ENCODE assay signal across 20 cellular contexts in genomic region chrX:42603016-42603415, GRCh38.
DNase-seq lines count a peak whose midpoint lies in the region; ATAC-seq, FAIRE-seq and TF ChIP-seq lines count a peak whose summit lies in the region.
"Had no signal": no experiment of that assay in that cellular context is flagged by ENCODE, and none has a peak within 500 bp of the region (broad histone marks: within the 10 kb centered on the region; RNA-seq: fewer than 3 reads in every experiment).

No MANE protein-coding gene starts in this region.

- no peaks in the 10 kb centered on the region for H3K27me3 ChIP-seq in HepG2 (ENCODE audit: control insufficient read depth in 1 of 2, insufficient read depth in 2 of 2, low read length in 2 of 2)
- no peaks in the 10 kb centered on the region for H3K27me3 ChIP-seq in smooth muscle cell (ENCODE audit: low read depth)

- H3K4me1 ChIP-seq in HepG2 (ENCODE audit: insufficient read depth, low read length) (no peaks in the 10 kb centered on the region), smooth muscle cell (ENCODE audit: low read depth) (peaks cover 18% of the 10 kb centered on the region)
- H3K4me1 ChIP-seq: BLaER1, Caco-2 had no signal

- no peaks in the 10 kb centered on the region for H3K9me3 ChIP-seq in HepG2 (ENCODE audit: low read length)
- no peaks in the 10 kb centered on the region for H3K9me3 ChIP-seq in smooth muscle cell (replicated peaks; ENCODE audit: low read depth)
- H3K9me3 ChIP-seq: BLaER1, Caco-2 had no signal

- POLR2A ChIA-PET in HepG2 (lab: Yijun Ruan, JAX) = no interaction called here

- 6% methylated on average over 2 of the region's 2 CpGs for WGBS in HepG2 (ENCODE audit: low lambda C conversion rate)
- WGBS in smooth muscle cell (ENCODE audit: low lambda C conversion rate) = 99% methylated on average over 2 of the region's 2 CpGs

- no peaks in the 10 kb centered on the region for H4K20me1 ChIP-seq in HepG2 (ENCODE audit: insufficient read depth, low read length)
- no peaks in the 10 kb centered on the region for H4K20me1 ChIP-seq in smooth muscle cell (ENCODE audit: low read depth)
- H4K20me1 ChIP-seq: BLaER1 had no signal

- TF ChIP-seq EP300 in HepG2 (IDR thresholded peaks at IDR 0.05; ENCODE audit: low read depth in 2 of 2, low read length in 2 of 2) (no peak), HepG2 (CRISPR knock-in tag; IDR thresholded peaks at IDR 0.05; ENCODE audit: borderline replicate concordance) (no peak)

- TF ChIP-seq RAD21 in HepG2 (CRISPR knock-in tag; IDR thresholded peaks at IDR 0.05) = no peak

- H3F3A ChIP-seq in smooth muscle cell (ENCODE audit: low read depth) = no peaks in the 10 kb centered on the region

- H3K9ac ChIP-seq in HepG2 (ENCODE audit: insufficient read depth, low read depth, low read length) (no peak overlapping the region), smooth muscle cell (ENCODE audit: low read depth) (no peak overlapping the region)
- H3K9ac ChIP-seq: BLaER1, GM23248 had no signal

- ATAC-seq in HepG2 (no peak), GM18519 (IDR thresholded peaks at IDR 0.05; ENCODE audit: low FRiP score, unreplicated experiment) (no peak), HG02970 (IDR thresholded peaks at IDR 0.05; ENCODE audit: low FRiP score, unreplicated experiment) (no peak)
- ATAC-seq: CD8-positive, alpha-beta T cell had no signal

- in situ Hi-C loops in HepG2 (cut with HindIII; ENCODE audit: extremely low pct_ligation_motif_present, low pct_unique_long_range_greater_than_20kb) = no loop called here

- TF ChIP-seq POLR2A in HepG2 (IDR thresholded peaks at IDR 0.05; ENCODE audit: insufficient read depth in 1 of 2, low read depth in 2 of 2, low read length in 2 of 2) = no peak

- H3K27ac ChIP-seq in HepG2 (ENCODE audit: extremely low read length, insufficient read depth, low read length) (no peak overlapping the region), smooth muscle cell (ENCODE audit: low read depth) (no peak overlapping the region)
- H3K27ac ChIP-seq: 22Rv1, BLaER1, C4-2B, GM23248 had no signal

- intact Hi-C loops in HepG2 (cut with micrococcal nuclease; ENCODE audit: unreplicated experiment) = no loop called here

- no peak for FAIRE-seq in HepG2 (lab: Jason Lieb, UNC)
- FAIRE-seq: A204.1, G401.6, GM12892 had no signal

- CTCF ChIA-PET in HepG2 (lab: Yijun Ruan, JAX; ENCODE audit: low intra/inter-chr PET ratio, low total read pairs) = no interaction called here

- H3K36me3 ChIP-seq in HepG2 (replicated peaks in 1 of 2; ENCODE audit: control insufficient read depth in 1 of 2, insufficient read depth in 2 of 2, low read length in 2 of 2) = no peaks in the 10 kb centered on the region
- no peaks in the 10 kb centered on the region for H3K36me3 ChIP-seq in smooth muscle cell (ENCODE audit: low read depth)
- H3K36me3 ChIP-seq: BLaER1 had no signal

- TF ChIP-seq CTCF in HepG2 (CRISPR knock-in tag; IDR thresholded peaks at IDR 0.05) (no peak), smooth muscle cell (IDR thresholded peaks at IDR 0.05; ENCODE audit: borderline replicate concordance, insufficient read depth, poor library complexity, severe bottlenecking) (no peak)

- H2AFZ ChIP-seq in HepG2 (ENCODE audit: low read length) = no peak overlapping the region
- H2AFZ ChIP-seq in smooth muscle cell (ENCODE audit: low read depth) = no peak overlapping the region
- H2AFZ ChIP-seq: GM23248 had no signal

- H3K4me2 ChIP-seq in HepG2 (ENCODE audit: low read depth, low read length) = no peak overlapping the region
- peak overlapping the region; percentile 28 for H3K4me2 ChIP-seq in smooth muscle cell
- H3K4me2 ChIP-seq: BLaER1 had no signal

- no TSS peak for BruUV-seq in HepG2 (replicated peaks; lab: Mats Ljungman, UMichigan)

- H3K79me2 ChIP-seq in HepG2 (ENCODE audit: insufficient read depth, low read length) (no peaks in the 10 kb centered on the region), smooth muscle cell (ENCODE audit: low read depth) (no peaks in the 10 kb centered on the region)

- peak; percentile 32 for DNase-seq in NCI-H1105 treated with DMSO at 0.1 percent for 48 hours (lab: John Stamatoyannopoulos, UW)
- no peak for DNase-seq in NCI-H1105 (lab: John Stamatoyannopoulos, UW)
- DNase-seq in HepG2 (ENCODE audit: low spot score) = no peak
- DNase-seq in smooth muscle cell (lab: John Stamatoyannopoulos, UW; ENCODE audit: unreplicated experiment) = no peak
- DNase-seq: Caco-2; CD4-positive, CD25-positive, alpha-beta regulatory T cell; CD8-positive, alpha-beta T cell; DMS153; DND-41; GM23248; H7; HCEC 1CT had no signal

- H3K4me3 ChIP-seq in HepG2 (replicated peaks in 1 of 3; ENCODE audit: insufficient read depth in 1 of 3, low read depth in 2 of 3, low read length in 3 of 3) (no peak overlapping the region), smooth muscle cell (no peak overlapping the region)
- H3K4me3 ChIP-seq: BLaER1, GM23248 had no signal

TF ChIP-seq in HepG2, 621 proteins besides CTCF, POLR2A, EP300 and RAD21:
- TF ChIP-seq ZNF230 (CRISPR knock-in tag; IDR thresholded peaks at IDR 0.05) = no peak
- no peak for TF ChIP-seq LRRFIP1 (CRISPR knock-in tag; conservative IDR thresholded peaks at IDR 0.05)
- TF ChIP-seq HOXA7 (CRISPR knock-in tag; IDR thresholded peaks at IDR 0.05) = no peak
- TF ChIP-seq THAP11 (CRISPR knock-in tag; IDR thresholded peaks at IDR 0.05) = no peak
- no peak for TF ChIP-seq RFXAP (CRISPR knock-in tag; IDR thresholded peaks at IDR 0.05; ENCODE audit: borderline replicate concordance)
- no peak for TF ChIP-seq ZIK1 (CRISPR knock-in tag; IDR thresholded peaks at IDR 0.05; ENCODE audit: borderline replicate concordance, low read depth)
- TF ChIP-seq ZNF703 (CRISPR knock-in tag; IDR thresholded peaks at IDR 0.05; ENCODE audit: borderline replicate concordance) = no peak
- TF ChIP-seq NR3C1 (CRISPR knock-in tag; IDR thresholded peaks at IDR 0.05) = no peak
- no peak for TF ChIP-seq ZSCAN21 (CRISPR knock-in tag; IDR thresholded peaks at IDR 0.05; ENCODE audit: borderline replicate concordance)
- TF ChIP-seq RARA (CRISPR knock-in tag; IDR thresholded peaks at IDR 0.05) = peak; percentile 27; the same call in 1 of the 2 replicates
- TF ChIP-seq KAT2B (IDR thresholded peaks at IDR 0.05; ENCODE audit: borderline replicate concordance, low read depth, low read length) = peak; percentile 85
- no peak for TF ChIP-seq ZNF776 (CRISPR knock-in tag; IDR thresholded peaks at IDR 0.05)
- no peak for TF ChIP-seq ZNF616 (CRISPR knock-in tag; IDR thresholded peaks at IDR 0.05; ENCODE audit: low read depth)
- TF ChIP-seq KMT2B (CRISPR knock-in tag; IDR thresholded peaks at IDR 0.05) = no peak
- peak; percentile 85 for TF ChIP-seq BCL6 (CRISPR knock-in tag; IDR thresholded peaks at IDR 0.05)
- TF ChIP-seq ZNF772 (CRISPR knock-in tag; IDR thresholded peaks at IDR 0.05) = no peak
- TF ChIP-seq NR0B2 (CRISPR knock-in tag; IDR thresholded peaks at IDR 0.05) = no peak
- TF ChIP-seq ZNF496 (CRISPR knock-in tag; IDR thresholded peaks at IDR 0.05; ENCODE audit: insufficient replicate concordance) = no peak
- no peak for TF ChIP-seq ZNF24 (IDR thresholded peaks at IDR 0.05)
- no peak for TF ChIP-seq ARHGAP35 (CRISPR knock-in tag; IDR thresholded peaks at IDR 0.05; ENCODE audit: borderline replicate concordance)
